ENCODE assay signal across 1 cellular context in genomic region chr7:37757563-37757962, GRCh38.
TF ChIP-seq lines count a peak whose summit lies in the region.

No MANE protein-coding gene starts in this region.

TF ChIP-seq in K562, 482 proteins besides CTCF, POLR2A, EP300 and RAD21 (continued from another document):
- 0 out of 2 replicates have a peak, but pooled peaks have one; percentile 26 for TF ChIP-seq ZNF76 (CRISPR knock-in tag; IDR thresholded peaks at IDR 0.05; ENCODE audit: borderline replicate concordance)
- TF ChIP-seq CREB3 (tag; conservative IDR thresholded peaks at IDR 0.05; ENCODE audit: low read depth), result no peak
- TF ChIP-seq E4F1 (CRISPR knock-in tag; IDR thresholded peaks at IDR 0.05; ENCODE audit: borderline replicate concordance), result no peak
